ENCODE assay signal across 10 cellular contexts in the genomic region with DNA sequence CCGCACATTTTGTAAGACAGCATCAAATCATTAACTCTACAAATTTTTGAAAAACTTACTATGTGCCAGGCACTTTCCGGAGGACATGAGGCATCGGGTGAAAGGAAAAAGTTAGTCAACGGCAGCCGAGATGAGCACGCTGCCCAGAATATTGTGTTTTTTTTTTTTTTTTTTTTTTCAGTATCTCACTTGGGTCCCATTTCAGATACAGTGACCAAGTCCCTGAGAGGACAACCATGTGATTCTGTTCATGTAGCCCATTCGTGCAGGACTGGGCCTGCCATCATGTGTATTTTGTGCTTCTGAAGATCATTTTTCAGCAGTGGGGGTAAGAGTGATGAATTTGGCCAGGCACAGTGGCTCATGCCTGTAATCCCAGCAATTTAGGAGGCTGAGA. TPM values are rescaled to one million over a fixed set of nuclear protein-coding genes. Genes with fewer than 3 reads are reported as not detected.
A peak's percentile ranks its signal among the peaks of the same experiment; 100 is the strongest.
DNase-seq lines count a peak whose midpoint lies in the region; FAIRE-seq lines count a peak whose summit lies in the region.
"Had no signal": no experiment of that assay in that cellular context is flagged by ENCODE, and none has a peak within 500 bp of the region (broad histone marks: within the 10 kb centered on the region; RNA-seq: fewer than 3 reads in every experiment).

No MANE protein-coding gene starts in this region.

- H3K4me3 ChIP-seq in small intestine (ENCODE audit: low read depth in 1 of 2, low read length in 2 of 2) (peak overlapping the region in 1 of 2 donors; percentile 50), thymus (ENCODE audit: low read length) (peak overlapping the region; percentile 32)

- no peak for FAIRE-seq in small intestine (lab: Jason Lieb, UNC)

- WGBS in small intestine, 3 donors = 73 to 76% (median 76%) methylated on average over 7 of the region's 7 CpGs
- 55% methylated on average over 7 of the region's 7 CpGs for WGBS in thymus

- H3K27me3 ChIP-seq in small intestine (ENCODE audit: control insufficient read depth in 2 of 2, insufficient read depth in 2 of 2, low read length in 2 of 2) = no peaks in the 10 kb centered on the region
- no peaks in the 10 kb centered on the region for H3K27me3 ChIP-seq in thymus (ENCODE audit: control insufficient read depth, insufficient read depth)

- H3K27ac ChIP-seq in small intestine (ENCODE audit: low read depth in 1 of 2, low read length in 1 of 2) (peak overlapping the region; percentile 14 to 70), thymus (ENCODE audit: low read depth) (peak overlapping the region; percentile 88)

- H3K4me1 ChIP-seq in small intestine (ENCODE audit: control insufficient read depth in 2 of 2, insufficient read depth in 1 of 2, low read depth in 1 of 2, low read length in 1 of 2) = peaks cover 0 to 2% of the 10 kb centered on the region in 2 donors
- peaks cover 31% of the 10 kb centered on the region for H3K4me1 ChIP-seq in thymus (ENCODE audit: control insufficient read depth, insufficient read depth, low read length)

- H3K36me3 ChIP-seq in small intestine (ENCODE audit: control insufficient read depth in 2 of 2, insufficient read depth in 2 of 2, low read length in 2 of 2) = no peaks in the 10 kb centered on the region
- peaks cover 7% of the 10 kb centered on the region for H3K36me3 ChIP-seq in thymus (ENCODE audit: control insufficient read depth, insufficient read depth)

- no peaks in the 10 kb centered on the region for H3K9me3 ChIP-seq in small intestine (ENCODE audit: control insufficient read depth, low read depth)
- no peaks in the 10 kb centered on the region for H3K9me3 ChIP-seq in thymus (ENCODE audit: control insufficient read depth)

- DNase-seq in activated gamma-delta T cell treated with Interleukin-2 at 50 U/mL for 16 hours = peak; percentile 22
- DNase-seq in activated gamma-delta T cell (lab: John Stamatoyannopoulos, UW) = no peak
- peak; percentile 80 for DNase-seq in activated effector memory CD4-positive, alpha-beta T cell treated with anti-CD3 and anti-CD28 coated beads, Interleukin-2, amount 50 U/mL, for 16 hours
- no peak for DNase-seq in small intestine
- DNase-seq in islet precursor cell = no peak
- DNase-seq in NCI-H526 treated with DMSO at 0.1 percent for 48 hours (lab: John Stamatoyannopoulos, UW) = no peak
- no peak for DNase-seq in GOT3 (lab: John Stamatoyannopoulos, UW)
- DNase-seq: EL, NCI-H187 treated with DMSO at 0.1 percent for 48 hours had no signal

RNA-seq across cellular contexts. Expression of a gene that starts 1.3 kb away (rescaled TPM):
- polyA plus RNA-seq in small intestine (1 to 10 TPM in 2 of 3 donors, under 1 TPM in 1; 0.49 to 3.8 (median 1.6) TPM), thymus (6.8 TPM)

RNA-seq across cellular contexts. Expression of a gene that starts 39.1 kb away (rescaled TPM):
- polyA plus RNA-seq in small intestine = 100 to 1,000 TPM; 127 to 173 (median 129) TPM
- 103 TPM for polyA plus RNA-seq in thymus

Comparison
In these comparisons a context has a peak if more than half of its experiments do, and no peak if none do; other contexts are left out.
1. DNase-seq: peak in activated gamma-delta T cell treated with Interleukin-2 at 50 U/mL for 16 hours (single experiment) and activated effector memory CD4-positive, alpha-beta T cell treated with anti-CD3 and anti-CD28 coated beads, Interleukin-2, amount 50 U/mL, for 16 hours (single experiment); none in activated gamma-delta T cell (single experiment), small intestine (single experiment), islet precursor cell (single experiment), NCI-H526 treated with DMSO at 0.1 percent for 48 hours (single experiment) and GOT3 (single experiment).